ENCODE assay signal across 8 cellular contexts in genomic region chr12:89225808-89226368, GRCh38.
DNase-seq lines count a peak whose midpoint lies in the region; ATAC-seq and TF ChIP-seq lines count a peak whose summit lies in the region.

No MANE protein-coding gene starts in this region.

- H3K27ac ChIP-seq in fibroblast of lung (ENCODE audit: insufficient read depth, low read length): peak overlapping the region; percentile 71

- TF ChIP-seq CTCF in GM13977 (IDR thresholded peaks at IDR 0.05; ENCODE audit: extremely low read depth, insufficient read depth, missing control alignments) (no peak), fibroblast of lung (conservative IDR thresholded peaks at IDR 0.05 in 1 of 2, IDR thresholded peaks at IDR 0.05 in 1 of 2; ENCODE audit: low read depth in 1 of 2, low read length in 2 of 2) (no peak)

- no peaks in the 10 kb centered on the region for H4K20me1 ChIP-seq in fibroblast of lung (ENCODE audit: control insufficient read depth, extremely low read depth, insufficient read depth, low read length)

- no peaks in the 10 kb centered on the region for H3K36me3 ChIP-seq in fibroblast of lung (ENCODE audit: control insufficient read depth, insufficient read depth, low read length)

- H3K4me1 ChIP-seq in fibroblast of lung (ENCODE audit: control insufficient read depth, extremely low read depth, insufficient read depth, low read length): peaks cover 5% of the 10 kb centered on the region

- H3K4me2 ChIP-seq in fibroblast of lung (ENCODE audit: extremely low read depth, insufficient read depth, low read length): peak overlapping the region; percentile 64

- DNase-seq in GM13977 (ENCODE audit: low spot score): peak; percentile 7
- peak; percentile 87 to 92 for DNase-seq in fibroblast of lung (ENCODE audit: low read depth in 2 of 2)
- DNase-seq in skeletal muscle cell (ENCODE audit: low read depth): peak; percentile 87
- no peak for DNase-seq in NCI-H2107 treated with DMSO at 0.1 percent for 48 hours (lab: John Stamatoyannopoulos, UW; ENCODE audit: unreplicated experiment)
- no peak for DNase-seq in T1000 (lab: John Stamatoyannopoulos, UW)

- peak overlapping the region; percentile 85 for H2AFZ ChIP-seq in fibroblast of lung (ENCODE audit: low read length)

- H3K79me2 ChIP-seq in fibroblast of lung (ENCODE audit: control insufficient read depth, insufficient read depth, low read length): no peaks in the 10 kb centered on the region

- no peak overlapping the region for H3K9ac ChIP-seq in fibroblast of lung (ENCODE audit: insufficient read depth, low read length)

- H3K9me3 ChIP-seq in fibroblast of lung (ENCODE audit: control insufficient read depth, insufficient read depth, low read depth, low read length): no peaks in the 10 kb centered on the region

- H3K4me3 ChIP-seq in fibroblast of lung (replicated peaks in 1 of 4; ENCODE audit: control extremely low read depth in 1 of 4, insufficient read depth in 1 of 4, low read depth in 3 of 4, low read length in 4 of 4) (peak overlapping the region in 2 of 4 experiments; percentile 21 to 29), skeletal muscle cell (ENCODE audit: low read depth, low read length) (no peak overlapping the region)

- no peaks in the 10 kb centered on the region for H3K27me3 ChIP-seq in fibroblast of lung (ENCODE audit: control insufficient read depth, insufficient read depth, low read length)

- in situ Hi-C loops in GM13977 (cut with MboI; ENCODE audit: low pct_unique_long_range_greater_than_20kb, low sequenced_read_pairs, unreplicated experiment): no loop called here

- ATAC-seq in HG02870 (IDR thresholded peaks at IDR 0.05; ENCODE audit: unreplicated experiment) (peak; percentile 75), SK-N-SH treated with all-trans-retinoic acid at 6 μM for 48 hours (peak; percentile 38; the same call in 2 of the 3 replicates), GM18909 (IDR thresholded peaks at IDR 0.05; ENCODE audit: poor library complexity, unreplicated experiment) (no peak)

TF ChIP-seq in SK-N-SH treated with all-trans-retinoic acid at 6 μM for 48 hours, 23 proteins besides CTCF, POLR2A, EP300 and RAD21:
- TF ChIP-seq RARB (CRISPR knock-in tag; IDR thresholded peaks at IDR 0.05) (no peak), ZNF8 (CRISPR knock-in tag; IDR thresholded peaks at IDR 0.05) (no peak)

Comparison
In these comparisons a context has a peak if more than half of its experiments do, and no peak if none do; other contexts are left out.
1. DNase-seq: peak in GM13977 (single experiment), fibroblast of lung (2 of 2) and skeletal muscle cell (single experiment); none in NCI-H2107 treated with DMSO at 0.1 percent for 48 hours (single experiment) and T1000 (single experiment).